Comparison of ENCODE assay signal across 9 cellular contexts in the genomic region with DNA sequence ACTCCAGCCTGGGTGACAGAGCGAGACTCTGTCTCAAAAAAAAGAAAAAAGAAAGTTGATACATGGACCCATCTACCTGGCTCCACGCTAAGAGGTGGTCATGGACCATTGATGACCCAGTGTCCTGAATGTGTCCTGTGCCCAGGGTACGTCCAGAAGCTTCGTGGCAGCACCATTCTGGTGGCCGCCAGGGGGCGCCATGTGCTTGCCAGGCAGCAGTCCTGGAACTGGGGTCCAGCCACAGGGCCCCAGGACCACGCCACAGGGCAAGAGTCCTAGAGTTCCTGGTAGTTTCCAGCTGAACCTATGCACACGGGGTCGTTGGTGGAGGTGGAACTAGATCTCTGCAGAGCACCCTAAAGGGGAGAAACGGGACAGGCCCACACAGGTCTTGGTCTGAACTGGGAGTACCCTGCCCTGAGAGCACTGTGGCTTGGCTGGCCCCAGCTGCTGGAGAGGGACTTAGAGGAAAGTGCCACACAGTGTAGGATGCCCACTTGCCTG. TPM values are rescaled to one million over a fixed set of nuclear protein-coding genes. Genes with fewer than 3 reads are reported as not detected.
DNase-seq lines count a peak whose midpoint lies in the region; ATAC-seq and TF ChIP-seq lines count a peak whose summit lies in the region.
"Had no signal": no experiment of that assay in that cellular context is flagged by ENCODE, and none has a peak within 500 bp of the region (broad histone marks: within the 10 kb centered on the region; RNA-seq: fewer than 3 reads in every experiment).

No MANE protein-coding gene starts in this region.

- H3K9ac ChIP-seq in OCI-LY3 (ENCODE audit: low read length): no peak overlapping the region
- H3K9ac ChIP-seq: BLaER1 had no signal

- H3K27me3 Mint-ChIP-seq in neural crest cell (ENCODE audit: low read depth): peaks cover 3% of the 10 kb centered on the region
- H3K27me3 Mint-ChIP-seq in stimulated activated naive CD8-positive, alpha-beta T cell treated with anti-CD3 and anti-CD28 coated beads, Interleukin-15, amount 100 ng/mL, for 72 hours: no peaks in the 10 kb centered on the region

- H3K27ac Mint-ChIP-seq in neural crest cell (ENCODE audit: unreplicated experiment): no peak overlapping the region
- H3K27ac Mint-ChIP-seq in stimulated activated naive CD8-positive, alpha-beta T cell treated with anti-CD3 and anti-CD28 coated beads, Interleukin-15, amount 100 ng/mL, for 72 hours: no peak overlapping the region

- H3K9me3 Mint-ChIP-seq in neural crest cell: no peaks in the 10 kb centered on the region
- H3K9me3 Mint-ChIP-seq in stimulated activated naive CD8-positive, alpha-beta T cell treated with anti-CD3 and anti-CD28 coated beads, Interleukin-15, amount 100 ng/mL, for 72 hours: peaks cover 0 to 1% of the 10 kb centered on the region in 2 donors

- no peak overlapping the region for H3K4me2 ChIP-seq in OCI-LY3 (ENCODE audit: low read length)
- H3K4me2 ChIP-seq: BLaER1 had no signal

- no peaks in the 10 kb centered on the region for H3K27me3 ChIP-seq in OCI-LY3 (ENCODE audit: low read depth, low read length)
- H3K27me3 ChIP-seq: BLaER1 had no signal

- peaks cover 5% of the 10 kb centered on the region for H3K4me1 ChIP-seq in OCI-LY3 (ENCODE audit: low read length)
- H3K4me1 ChIP-seq: BLaER1 had no signal

- no peak overlapping the region for H3K4me3 Mint-ChIP-seq in neural crest cell
- no peak overlapping the region for H3K4me3 Mint-ChIP-seq in stimulated activated naive CD8-positive, alpha-beta T cell treated with anti-CD3 and anti-CD28 coated beads, Interleukin-15, amount 100 ng/mL, for 72 hours

- DNase-seq in NCI-H1417 (lab: John Stamatoyannopoulos, UW): peak in 2 of 3 experiments; percentile 16 to 25
- DNase-seq in NCI-H1417 treated with DMSO at 0.1 percent for 48 hours (lab: John Stamatoyannopoulos, UW): no peak
- DNase-seq in activated T-cell treated with anti-CD3 and anti-CD28 coated beads, Interleukin-2, amount 50 U/mL, for 1 hour: peak; percentile 78
- DNase-seq in fibroblast of gingiva (ENCODE audit: low read depth): peak; percentile 45
- peak; percentile 56 for DNase-seq in neural crest cell (ENCODE audit: low read depth, low spot score)
- peak; percentile 70 for DNase-seq in stimulated activated naive CD8-positive, alpha-beta T cell treated with anti-CD3 and anti-CD28 coated beads, Interleukin-15, amount 100 ng/mL, for 72 hours

- no peak overlapping the region for H3K27ac ChIP-seq in OCI-LY3 (ENCODE audit: low read length)
- H3K27ac ChIP-seq: BLaER1 had no signal

- H3K4me1 Mint-ChIP-seq in neural crest cell: no peaks in the 10 kb centered on the region
- H3K4me1 Mint-ChIP-seq in stimulated activated naive CD8-positive, alpha-beta T cell treated with anti-CD3 and anti-CD28 coated beads, Interleukin-15, amount 100 ng/mL, for 72 hours: peaks cover 6% of the 10 kb centered on the region

- peak; percentile 84 for ATAC-seq in stimulated activated naive CD8-positive, alpha-beta T cell treated with anti-CD3 and anti-CD28 coated beads, Interleukin-15, amount 100 ng/mL, for 72 hours
- no peak for ATAC-seq in HG03565 (IDR thresholded peaks at IDR 0.05; ENCODE audit: unreplicated experiment)

- no peak overlapping the region for H3K4me3 ChIP-seq in OCI-LY3 (ENCODE audit: low read length)
- H3K4me3 ChIP-seq: BLaER1 had no signal

- peak; percentile 91 for TF ChIP-seq CTCF in OCI-LY3 (IDR thresholded peaks at IDR 0.05; ENCODE audit: low read depth, low read length)
- peak; percentile 86 for TF ChIP-seq CTCF in neural crest cell (conservative IDR thresholded peaks at IDR 0.05)

- H4K20me1 ChIP-seq in OCI-LY3 (ENCODE audit: insufficient read depth, low read length): no peaks in the 10 kb centered on the region
- H4K20me1 ChIP-seq: BLaER1 had no signal

- H3K36me3 Mint-ChIP-seq in neural crest cell (ENCODE audit: low read depth): no peaks in the 10 kb centered on the region

- H2AFZ ChIP-seq in OCI-LY3 (ENCODE audit: low read depth, low read length): no peak overlapping the region; the same call in 1 of the 2 replicates

- H3K79me2 ChIP-seq in OCI-LY3 (ENCODE audit: low read length): no peaks in the 10 kb centered on the region

- H3K36me3 ChIP-seq in OCI-LY3 (replicated peaks; ENCODE audit: low read depth, low read length): no peaks in the 10 kb centered on the region
- H3K36me3 ChIP-seq: BLaER1 had no signal

- peaks cover 7% of the 10 kb centered on the region; the same call in 1 of the 2 replicates for H3K9me3 ChIP-seq in OCI-LY3 (ENCODE audit: insufficient read depth, low read length)

RNA-seq across cellular contexts. Expression of gene FBXO27, which starts 19.9 kb away (rescaled TPM):
- total RNA-seq in neural crest cell: 4.9 and 6.8 TPM in 2 replicates

RNA-seq across cellular contexts. Expression of gene ACP7, which starts 31.9 kb away (rescaled TPM):
- total RNA-seq in neural crest cell: not detected in 2 replicates
